1 cellular context compared by ENCODE assay signal in genomic region chr2:10043906-10044601, GRCh38.
TF ChIP-seq lines count a peak whose summit lies in the region.

No MANE protein-coding gene starts in this region.

TF ChIP-seq in HepG2, 621 proteins besides CTCF, POLR2A, EP300 and RAD21 (continued from another document and continues in another):
- peak; percentile 75; the same call in 1 of the 2 replicates for TF ChIP-seq ATF3 (CRISPR knock-in tag; IDR thresholded peaks at IDR 0.05)
- TF ChIP-seq GABPA (IDR thresholded peaks at IDR 0.05; ENCODE audit: low read depth, low read length): no peak
- no peak for TF ChIP-seq GABPA (CRISPR knock-in tag; IDR thresholded peaks at IDR 0.05; ENCODE audit: low read depth)
- no peak for TF ChIP-seq ZNF773 (CRISPR knock-in tag; IDR thresholded peaks at IDR 0.05; ENCODE audit: borderline replicate concordance)
- TF ChIP-seq ZMAT5 (CRISPR knock-in tag; IDR thresholded peaks at IDR 0.05; ENCODE audit: borderline replicate concordance, low read depth): no peak
- TF ChIP-seq KAT2B (IDR thresholded peaks at IDR 0.05; ENCODE audit: borderline replicate concordance, low read depth, low read length): no peak
- TF ChIP-seq ZNF468 (CRISPR knock-in tag; IDR thresholded peaks at IDR 0.05): no peak
- peak; percentile 86; the same call in 1 of the 2 replicates for TF ChIP-seq CSRNP2 (CRISPR knock-in tag; conservative IDR thresholded peaks at IDR 0.05; ENCODE audit: low read depth)
- TF ChIP-seq ZNF501 (CRISPR knock-in tag; IDR thresholded peaks at IDR 0.05): peak; percentile 54; the same call in 1 of the 2 replicates
- TF ChIP-seq AKAP8 (CRISPR knock-in tag; IDR thresholded peaks at IDR 0.05): 0 out of 2 replicates have a peak, but pooled peaks have one; percentile 65
- no peak for TF ChIP-seq HCFC1 (IDR thresholded peaks at IDR 0.05; ENCODE audit: low read depth, low read length)
- no peak for TF ChIP-seq ZNF83 (CRISPR knock-in tag; IDR thresholded peaks at IDR 0.05; ENCODE audit: borderline replicate concordance)
- TF ChIP-seq LRRFIP1 (CRISPR knock-in tag; conservative IDR thresholded peaks at IDR 0.05): no peak
- TF ChIP-seq SOX6 (IDR thresholded peaks at IDR 0.05): no peak
- TF ChIP-seq SOX6 (CRISPR knock-in tag; IDR thresholded peaks at IDR 0.05): peak; percentile 26; the same call in 1 of the 2 replicates
- peak; percentile 69; the same call in 1 of the 2 replicates for TF ChIP-seq NRL (CRISPR knock-in tag; IDR thresholded peaks at IDR 0.05; ENCODE audit: borderline replicate concordance)
- TF ChIP-seq PHF21A (CRISPR knock-in tag; IDR thresholded peaks at IDR 0.05): no peak
- peak; percentile 97 for TF ChIP-seq ZBTB38 (CRISPR knock-in tag; IDR thresholded peaks at IDR 0.05)
- TF ChIP-seq ZBTB4 (CRISPR knock-in tag; IDR thresholded peaks at IDR 0.05; ENCODE audit: borderline replicate concordance): 0 out of 2 replicates have a peak, but pooled peaks have one; percentile 14
- no peak for TF ChIP-seq ZNF407 (CRISPR knock-in tag; IDR thresholded peaks at IDR 0.05; ENCODE audit: not compliant biosample characterization)
- TF ChIP-seq ZSCAN12 (CRISPR knock-in tag; IDR thresholded peaks at IDR 0.05): no peak
- peak; percentile 57; the same call in 1 of the 2 replicates for TF ChIP-seq TARDBP (CRISPR knock-in tag; IDR thresholded peaks at IDR 0.05)
- no peak for TF ChIP-seq HNRNPH1 (optimal IDR thresholded peaks at IDR 0.05; ENCODE audit: low read depth, low read length)
- no peak for TF ChIP-seq RFX1 (IDR thresholded peaks at IDR 0.05)
- TF ChIP-seq SMAD3 (CRISPR knock-in tag; IDR thresholded peaks at IDR 0.05): no peak
- no peak for TF ChIP-seq ZBTB8A (CRISPR knock-in tag; IDR thresholded peaks at IDR 0.05; ENCODE audit: borderline replicate concordance, low read depth)
- TF ChIP-seq NFE2L2 (IDR thresholded peaks at IDR 0.05; ENCODE audit: low read length): no peak
- TF ChIP-seq ISX (CRISPR knock-in tag; conservative IDR thresholded peaks at IDR 0.05): no peak
- TF ChIP-seq NR3C1 (CRISPR knock-in tag; IDR thresholded peaks at IDR 0.05): no peak
- TF ChIP-seq DMTF1 (CRISPR knock-in tag; IDR thresholded peaks at IDR 0.05): no peak
- TF ChIP-seq FOXP4 (CRISPR knock-in tag; IDR thresholded peaks at IDR 0.05): 0 out of 2 replicates have a peak, but pooled peaks have one; percentile 11
- TF ChIP-seq KDM2A (CRISPR knock-in tag; IDR thresholded peaks at IDR 0.05; ENCODE audit: borderline replicate concordance, low read depth): 0 out of 2 replicates have a peak, but pooled peaks have one; percentile 29
- peak; percentile 82 for TF ChIP-seq ZNF253 (CRISPR knock-in tag; IDR thresholded peaks at IDR 0.05; ENCODE audit: borderline replicate concordance)
- peak; percentile 74; the same call in 1 of the 2 replicates for TF ChIP-seq ZNF225 (CRISPR knock-in tag; IDR thresholded peaks at IDR 0.05)
- TF ChIP-seq MTA1 (CRISPR knock-in tag; IDR thresholded peaks at IDR 0.05; ENCODE audit: borderline replicate concordance): peak; percentile 27; the same call in 1 of the 2 replicates
- TF ChIP-seq ARNTL (CRISPR knock-in tag; IDR thresholded peaks at IDR 0.05): peak; percentile 57; the same call in 1 of the 2 replicates
- TF ChIP-seq DR1 (CRISPR knock-in tag; IDR thresholded peaks at IDR 0.05): 0 out of 2 replicates have a peak, but pooled peaks have one; percentile 14
